2 cellular contexts compared by ENCODE assay signal in genomic region chr13:50581586-50582196, GRCh38.
TF ChIP-seq lines count a peak whose summit lies in the region.

No MANE protein-coding gene starts in this region.

TF ChIP-seq in SK-N-SH, 30 proteins besides CTCF, POLR2A, EP300 and RAD21 (continued from another document):
- TF ChIP-seq IRF3 (IDR thresholded peaks at IDR 0.05; ENCODE audit: low read depth, low read length) (no peak), TAF1 (IDR thresholded peaks at IDR 0.05; ENCODE audit: borderline replicate concordance, low read depth, low read length) (no peak), NRF1 (IDR thresholded peaks at IDR 0.05; ENCODE audit: low read depth, low read length) (no peak), SIN3A (IDR thresholded peaks at IDR 0.05; ENCODE audit: borderline replicate concordance, low read depth, low read length) (no peak), RCOR1 (IDR thresholded peaks at IDR 0.05; ENCODE audit: low read length) (no peak), POLR2AphosphoS5 (IDR thresholded peaks at IDR 0.05; ENCODE audit: low read depth, low read length) (no peak), RFX5 (IDR thresholded peaks at IDR 0.05; ENCODE audit: low read length) (no peak), PBX3 (IDR thresholded peaks at IDR 0.05) (no peak)

TF ChIP-seq in SK-N-SH treated with all-trans-retinoic acid at 6 μM for 48 hours, 23 proteins besides CTCF, POLR2A, EP300 and RAD21 (continued from another document):
- no peak for TF ChIP-seq TSHZ2 (CRISPR knock-in tag; IDR thresholded peaks at IDR 0.05)
- no peak for TF ChIP-seq ZNF565 (CRISPR knock-in tag; conservative IDR thresholded peaks at IDR 0.05; ENCODE audit: low read depth)
- TF ChIP-seq PATZ1 (CRISPR knock-in tag; IDR thresholded peaks at IDR 0.05; ENCODE audit: borderline replicate concordance), result no peak
- no peak for TF ChIP-seq SNAI2 (CRISPR knock-in tag; IDR thresholded peaks at IDR 0.05)
- TF ChIP-seq ZNF70 (CRISPR knock-in tag; IDR thresholded peaks at IDR 0.05), result no peak
- TF ChIP-seq TCF4 (CRISPR knock-in tag; IDR thresholded peaks at IDR 0.05; ENCODE audit: borderline replicate concordance), result no peak
- TF ChIP-seq ARNTL (CRISPR knock-in tag; IDR thresholded peaks at IDR 0.05; ENCODE audit: borderline replicate concordance, low read depth), result no peak
- no peak for TF ChIP-seq PPARA (CRISPR knock-in tag; IDR thresholded peaks at IDR 0.05; ENCODE audit: borderline replicate concordance)
- no peak for TF ChIP-seq GLIS3 (CRISPR knock-in tag; IDR thresholded peaks at IDR 0.05)
- no peak for TF ChIP-seq OSR1 (CRISPR knock-in tag; IDR thresholded peaks at IDR 0.05)
